In the genomic region with DNA sequence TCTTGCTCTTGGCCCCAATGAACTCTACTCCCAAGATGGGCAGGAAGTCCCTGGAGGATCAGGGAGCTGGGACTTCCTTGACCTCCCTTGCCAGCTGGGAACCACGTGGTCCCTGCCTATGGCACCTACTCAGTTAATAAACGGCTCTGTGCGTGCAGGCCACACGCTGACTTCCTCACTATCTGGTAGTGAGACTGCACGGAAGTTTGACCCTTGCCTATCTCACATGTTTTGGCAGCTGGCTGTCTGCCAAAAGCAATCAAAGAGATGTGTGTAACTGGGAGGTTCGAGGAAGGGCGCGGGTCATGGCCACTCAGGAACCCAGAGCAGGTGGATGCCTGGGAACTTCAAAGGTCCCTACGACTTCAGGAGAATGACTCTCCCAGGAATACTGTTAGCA, we compare ENCODE assay signal across 1 cellular context.
A peak's percentile ranks its signal among the peaks of the same experiment; 100 is the strongest.
TF ChIP-seq lines count a peak whose summit lies in the region.

No MANE protein-coding gene starts in this region.

TF ChIP-seq in HepG2, 621 proteins besides CTCF, POLR2A, EP300 and RAD21 (continued from another document and continues in another):
- TF ChIP-seq, protein P1, sequence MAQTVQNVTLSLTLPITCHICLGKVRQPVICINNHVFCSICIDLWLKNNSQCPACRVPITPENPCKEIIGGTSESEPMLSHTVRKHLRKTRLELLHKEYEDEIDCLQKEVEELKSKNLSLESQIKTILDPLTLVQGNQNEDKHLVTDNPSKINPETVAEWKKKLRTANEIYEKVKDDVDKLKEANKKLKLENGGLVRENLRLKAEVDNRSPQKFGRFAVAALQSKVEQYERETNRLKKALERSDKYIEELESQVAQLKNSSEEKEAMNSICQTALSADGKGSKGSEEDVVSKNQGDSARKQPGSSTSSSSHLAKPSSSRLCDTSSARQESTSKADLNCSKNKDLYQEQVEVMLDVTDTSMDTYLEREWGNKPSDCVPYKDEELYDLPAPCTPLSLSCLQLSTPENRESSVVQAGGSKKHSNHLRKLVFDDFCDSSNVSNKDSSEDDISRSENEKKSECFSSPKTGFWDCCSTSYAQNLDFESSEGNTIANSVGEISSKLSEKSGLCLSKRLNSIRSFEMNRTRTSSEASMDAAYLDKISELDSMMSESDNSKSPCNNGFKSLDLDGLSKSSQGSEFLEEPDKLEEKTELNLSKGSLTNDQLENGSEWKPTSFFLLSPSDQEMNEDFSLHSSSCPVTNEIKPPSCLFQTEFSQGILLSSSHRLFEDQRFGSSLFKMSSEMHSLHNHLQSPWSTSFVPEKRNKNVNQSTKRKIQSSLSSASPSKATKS (CRISPR knock-in tag; IDR thresholded peaks at IDR 0.05), result no peak
- TF ChIP-seq CAMTA2 (CRISPR knock-in tag; IDR thresholded peaks at IDR 0.05; ENCODE audit: borderline replicate concordance), result no peak
- TF ChIP-seq ATRX (CRISPR knock-in tag; IDR thresholded peaks at IDR 0.05; ENCODE audit: borderline replicate concordance), result no peak
- no peak for TF ChIP-seq ZNF546 (CRISPR knock-in tag; conservative IDR thresholded peaks at IDR 0.05)
- no peak for TF ChIP-seq ONECUT2 (CRISPR knock-in tag; IDR thresholded peaks at IDR 0.05)
- peak; percentile 76 for TF ChIP-seq PHF21A (CRISPR knock-in tag; IDR thresholded peaks at IDR 0.05)
- TF ChIP-seq, protein P2, sequence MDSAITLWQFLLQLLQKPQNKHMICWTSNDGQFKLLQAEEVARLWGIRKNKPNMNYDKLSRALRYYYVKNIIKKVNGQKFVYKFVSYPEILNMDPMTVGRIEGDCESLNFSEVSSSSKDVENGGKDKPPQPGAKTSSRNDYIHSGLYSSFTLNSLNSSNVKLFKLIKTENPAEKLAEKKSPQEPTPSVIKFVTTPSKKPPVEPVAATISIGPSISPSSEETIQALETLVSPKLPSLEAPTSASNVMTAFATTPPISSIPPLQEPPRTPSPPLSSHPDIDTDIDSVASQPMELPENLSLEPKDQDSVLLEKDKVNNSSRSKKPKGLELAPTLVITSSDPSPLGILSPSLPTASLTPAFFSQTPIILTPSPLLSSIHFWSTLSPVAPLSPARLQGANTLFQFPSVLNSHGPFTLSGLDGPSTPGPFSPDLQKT (CRISPR knock-in tag; IDR thresholded peaks at IDR 0.05; ENCODE audit: borderline replicate concordance), result no peak
- TF ChIP-seq, protein P3, sequence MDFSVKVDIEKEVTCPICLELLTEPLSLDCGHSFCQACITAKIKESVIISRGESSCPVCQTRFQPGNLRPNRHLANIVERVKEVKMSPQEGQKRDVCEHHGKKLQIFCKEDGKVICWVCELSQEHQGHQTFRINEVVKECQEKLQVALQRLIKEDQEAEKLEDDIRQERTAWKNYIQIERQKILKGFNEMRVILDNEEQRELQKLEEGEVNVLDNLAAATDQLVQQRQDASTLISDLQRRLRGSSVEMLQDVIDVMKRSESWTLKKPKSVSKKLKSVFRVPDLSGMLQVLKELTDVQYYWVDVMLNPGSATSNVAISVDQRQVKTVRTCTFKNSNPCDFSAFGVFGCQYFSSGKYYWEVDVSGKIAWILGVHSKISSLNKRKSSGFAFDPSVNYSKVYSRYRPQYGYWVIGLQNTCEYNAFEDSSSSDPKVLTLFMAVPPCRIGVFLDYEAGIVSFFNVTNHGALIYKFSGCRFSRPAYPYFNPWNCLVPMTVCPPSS (IDR thresholded peaks at IDR 0.05), result no peak
- no peak for TF ChIP-seq ZNF564 (CRISPR knock-in tag; IDR thresholded peaks at IDR 0.05)
- TF ChIP-seq ZNF660 (CRISPR knock-in tag; IDR thresholded peaks at IDR 0.05; ENCODE audit: borderline replicate concordance, low read depth), result no peak
- no peak for TF ChIP-seq STAT5B (CRISPR knock-in tag; IDR thresholded peaks at IDR 0.05)
- TF ChIP-seq HNRNPH1 (optimal IDR thresholded peaks at IDR 0.05; ENCODE audit: low read depth, low read length), result no peak
- no peak for TF ChIP-seq ZKSCAN1 (IDR thresholded peaks at IDR 0.05; ENCODE audit: low read length)
- TF ChIP-seq, protein P4, sequence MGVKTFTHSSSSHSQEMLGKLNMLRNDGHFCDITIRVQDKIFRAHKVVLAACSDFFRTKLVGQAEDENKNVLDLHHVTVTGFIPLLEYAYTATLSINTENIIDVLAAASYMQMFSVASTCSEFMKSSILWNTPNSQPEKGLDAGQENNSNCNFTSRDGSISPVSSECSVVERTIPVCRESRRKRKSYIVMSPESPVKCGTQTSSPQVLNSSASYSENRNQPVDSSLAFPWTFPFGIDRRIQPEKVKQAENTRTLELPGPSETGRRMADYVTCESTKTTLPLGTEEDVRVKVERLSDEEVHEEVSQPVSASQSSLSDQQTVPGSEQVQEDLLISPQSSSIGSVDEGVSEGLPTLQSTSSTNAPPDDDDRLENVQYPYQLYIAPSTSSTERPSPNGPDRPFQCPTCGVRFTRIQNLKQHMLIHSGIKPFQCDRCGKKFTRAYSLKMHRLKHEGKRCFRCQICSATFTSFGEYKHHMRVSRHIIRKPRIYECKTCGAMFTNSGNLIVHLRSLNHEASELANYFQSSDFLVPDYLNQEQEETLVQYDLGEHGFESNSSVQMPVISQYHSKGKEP (CRISPR knock-in tag; IDR thresholded peaks at IDR 0.05), result no peak
- TF ChIP-seq NPAS2 (CRISPR knock-in tag; IDR thresholded peaks at IDR 0.05; ENCODE audit: borderline replicate concordance), result no peak
- no peak; the same call in 1 of the 2 replicates for TF ChIP-seq REL (CRISPR knock-in tag; conservative IDR thresholded peaks at IDR 0.05)
- peak; percentile 89 for TF ChIP-seq RXRA (CRISPR knock-in tag; IDR thresholded peaks at IDR 0.05)
- no peak for TF ChIP-seq XBP1 (CRISPR knock-in tag; IDR thresholded peaks at IDR 0.05)
- TF ChIP-seq PRMT3 (CRISPR knock-in tag; IDR thresholded peaks at IDR 0.05; ENCODE audit: borderline replicate concordance, low read depth), result no peak
- TF ChIP-seq ELF4 (CRISPR knock-in tag; IDR thresholded peaks at IDR 0.05; ENCODE audit: borderline replicate concordance), result no peak
- 0 out of 2 replicates have a peak, but pooled peaks have one; percentile 48 for TF ChIP-seq ZNF136 (CRISPR knock-in tag; IDR thresholded peaks at IDR 0.05; ENCODE audit: low read depth)
- no peak for TF ChIP-seq ZNF337 (CRISPR knock-in tag; IDR thresholded peaks at IDR 0.05; ENCODE audit: borderline replicate concordance, low read depth)
- TF ChIP-seq MYNN (CRISPR knock-in tag; IDR thresholded peaks at IDR 0.05; ENCODE audit: low read depth), result no peak
- no peak for TF ChIP-seq RAD51 (IDR thresholded peaks at IDR 0.05; ENCODE audit: borderline replicate concordance)
- TF ChIP-seq NFIB (CRISPR knock-in tag; IDR thresholded peaks at IDR 0.05; ENCODE audit: borderline replicate concordance), result peak; percentile 97
- no peak for TF ChIP-seq ZNF329 (CRISPR knock-in tag; IDR thresholded peaks at IDR 0.05; ENCODE audit: low read depth)
- TF ChIP-seq, protein P5, sequence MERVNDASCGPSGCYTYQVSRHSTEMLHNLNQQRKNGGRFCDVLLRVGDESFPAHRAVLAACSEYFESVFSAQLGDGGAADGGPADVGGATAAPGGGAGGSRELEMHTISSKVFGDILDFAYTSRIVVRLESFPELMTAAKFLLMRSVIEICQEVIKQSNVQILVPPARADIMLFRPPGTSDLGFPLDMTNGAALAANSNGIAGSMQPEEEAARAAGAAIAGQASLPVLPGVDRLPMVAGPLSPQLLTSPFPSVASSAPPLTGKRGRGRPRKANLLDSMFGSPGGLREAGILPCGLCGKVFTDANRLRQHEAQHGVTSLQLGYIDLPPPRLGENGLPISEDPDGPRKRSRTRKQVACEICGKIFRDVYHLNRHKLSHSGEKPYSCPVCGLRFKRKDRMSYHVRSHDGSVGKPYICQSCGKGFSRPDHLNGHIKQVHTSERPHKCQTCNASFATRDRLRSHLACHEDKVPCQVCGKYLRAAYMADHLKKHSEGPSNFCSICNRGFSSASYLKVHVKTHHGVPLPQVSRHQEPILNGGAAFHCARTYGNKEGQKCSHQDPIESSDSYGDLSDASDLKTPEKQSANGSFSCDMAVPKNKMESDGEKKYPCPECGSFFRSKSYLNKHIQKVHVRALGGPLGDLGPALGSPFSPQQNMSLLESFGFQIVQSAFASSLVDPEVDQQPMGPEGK (CRISPR knock-in tag; IDR thresholded peaks at IDR 0.05), result peak; percentile 24; the same call in 1 of the 2 replicates
- TF ChIP-seq, protein P6, sequence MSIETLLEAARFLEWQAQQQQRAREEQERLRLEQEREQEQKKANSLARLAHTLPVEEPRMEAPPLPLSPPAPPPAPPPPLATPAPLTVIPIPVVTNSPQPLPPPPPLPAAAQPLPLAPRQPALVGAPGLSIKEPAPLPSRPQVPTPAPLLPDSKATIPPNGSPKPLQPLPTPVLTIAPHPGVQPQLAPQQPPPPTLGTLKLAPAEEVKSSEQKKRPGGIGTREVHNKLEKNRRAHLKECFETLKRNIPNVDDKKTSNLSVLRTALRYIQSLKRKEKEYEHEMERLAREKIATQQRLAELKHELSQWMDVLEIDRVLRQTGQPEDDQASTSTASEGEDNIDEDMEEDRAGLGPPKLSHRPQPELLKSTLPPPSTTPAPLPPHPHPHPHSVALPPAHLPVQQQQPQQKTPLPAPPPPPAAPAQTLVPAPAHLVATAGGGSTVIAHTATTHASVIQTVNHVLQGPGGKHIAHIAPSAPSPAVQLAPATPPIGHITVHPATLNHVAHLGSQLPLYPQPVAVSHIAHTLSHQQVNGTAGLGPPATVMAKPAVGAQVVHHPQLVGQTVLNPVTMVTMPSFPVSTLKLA (IDR thresholded peaks at IDR 0.05), result peak; percentile 49
- TF ChIP-seq, protein P7, sequence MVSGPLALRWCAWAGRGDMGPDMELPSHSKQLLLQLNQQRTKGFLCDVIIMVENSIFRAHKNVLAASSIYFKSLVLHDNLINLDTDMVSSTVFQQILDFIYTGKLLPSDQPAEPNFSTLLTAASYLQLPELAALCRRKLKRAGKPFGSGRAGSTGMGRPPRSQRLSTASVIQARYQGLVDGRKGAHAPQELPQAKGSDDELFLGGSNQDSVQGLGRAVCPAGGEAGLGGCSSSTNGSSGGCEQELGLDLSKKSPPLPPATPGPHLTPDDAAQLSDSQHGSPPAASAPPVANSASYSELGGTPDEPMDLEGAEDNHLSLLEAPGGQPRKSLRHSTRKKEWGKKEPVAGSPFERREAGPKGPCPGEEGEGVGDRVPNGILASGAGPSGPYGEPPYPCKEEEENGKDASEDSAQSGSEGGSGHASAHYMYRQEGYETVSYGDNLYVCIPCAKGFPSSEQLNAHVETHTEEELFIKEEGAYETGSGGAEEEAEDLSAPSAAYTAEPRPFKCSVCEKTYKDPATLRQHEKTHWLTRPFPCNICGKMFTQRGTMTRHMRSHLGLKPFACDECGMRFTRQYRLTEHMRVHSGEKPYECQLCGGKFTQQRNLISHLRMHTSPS (CRISPR knock-in tag; IDR thresholded peaks at IDR 0.05; ENCODE audit: low read depth), result peak; percentile 68
- TF ChIP-seq MAZ (IDR thresholded peaks at IDR 0.05; ENCODE audit: borderline replicate concordance, low read depth, low read length), result no peak
- TF ChIP-seq MAZ (CRISPR knock-in tag; IDR thresholded peaks at IDR 0.05; ENCODE audit: low read depth), result no peak
- no peak for TF ChIP-seq CBX2 (IDR thresholded peaks at IDR 0.05; ENCODE audit: low read depth, low read length)
- no peak for TF ChIP-seq CBX2 (CRISPR knock-in tag; IDR thresholded peaks at IDR 0.05; ENCODE audit: low read depth)
- no peak for TF ChIP-seq HCFC1 (IDR thresholded peaks at IDR 0.05; ENCODE audit: low read depth, low read length)
- TF ChIP-seq ZNF33A (CRISPR knock-in tag; IDR thresholded peaks at IDR 0.05; ENCODE audit: borderline replicate concordance), result no peak
- no peak for TF ChIP-seq YY1 (IDR thresholded peaks at IDR 0.05; ENCODE audit: insufficient read depth, insufficient replicate concordance, low read depth, low read length)
- no peak for TF ChIP-seq REXO4 (CRISPR knock-in tag; IDR thresholded peaks at IDR 0.05; ENCODE audit: borderline replicate concordance)
- peak; percentile 70 for TF ChIP-seq TARDBP (CRISPR knock-in tag; IDR thresholded peaks at IDR 0.05)
- peak; percentile 81 for TF ChIP-seq ERF (CRISPR knock-in tag; IDR thresholded peaks at IDR 0.05)
- no peak for TF ChIP-seq ZNF326 (CRISPR knock-in tag; IDR thresholded peaks at IDR 0.05; ENCODE audit: borderline replicate concordance)
- no peak; the same call in 1 of the 2 replicates for TF ChIP-seq ZNF607 (CRISPR knock-in tag; IDR thresholded peaks at IDR 0.05; ENCODE audit: borderline replicate concordance)
- TF ChIP-seq, protein P8, sequence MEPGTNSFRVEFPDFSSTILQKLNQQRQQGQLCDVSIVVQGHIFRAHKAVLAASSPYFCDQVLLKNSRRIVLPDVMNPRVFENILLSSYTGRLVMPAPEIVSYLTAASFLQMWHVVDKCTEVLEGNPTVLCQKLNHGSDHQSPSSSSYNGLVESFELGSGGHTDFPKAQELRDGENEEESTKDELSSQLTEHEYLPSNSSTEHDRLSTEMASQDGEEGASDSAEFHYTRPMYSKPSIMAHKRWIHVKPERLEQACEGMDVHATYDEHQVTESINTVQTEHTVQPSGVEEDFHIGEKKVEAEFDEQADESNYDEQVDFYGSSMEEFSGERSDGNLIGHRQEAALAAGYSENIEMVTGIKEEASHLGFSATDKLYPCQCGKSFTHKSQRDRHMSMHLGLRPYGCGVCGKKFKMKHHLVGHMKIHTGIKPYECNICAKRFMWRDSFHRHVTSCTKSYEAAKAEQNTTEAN (CRISPR knock-in tag; conservative IDR thresholded peaks at IDR 0.05), result peak; percentile 83; the same call in 1 of the 2 replicates
- TF ChIP-seq ZNF776 (CRISPR knock-in tag; IDR thresholded peaks at IDR 0.05), result no peak
- no peak for TF ChIP-seq ZNF260 (CRISPR knock-in tag; IDR thresholded peaks at IDR 0.05; ENCODE audit: borderline replicate concordance, low read depth)
- peak; percentile 73; the same call in 1 of the 2 replicates for TF ChIP-seq SOX5 (CRISPR knock-in tag; IDR thresholded peaks at IDR 0.05; ENCODE audit: borderline replicate concordance)
- no peak for TF ChIP-seq TAF15 (IDR thresholded peaks at IDR 0.05; ENCODE audit: low read depth, low read length, poor library complexity, severe bottlenecking)
- no peak for TF ChIP-seq KLF9 (CRISPR knock-in tag; IDR thresholded peaks at IDR 0.05; ENCODE audit: low read depth)
- TF ChIP-seq, protein P9, sequence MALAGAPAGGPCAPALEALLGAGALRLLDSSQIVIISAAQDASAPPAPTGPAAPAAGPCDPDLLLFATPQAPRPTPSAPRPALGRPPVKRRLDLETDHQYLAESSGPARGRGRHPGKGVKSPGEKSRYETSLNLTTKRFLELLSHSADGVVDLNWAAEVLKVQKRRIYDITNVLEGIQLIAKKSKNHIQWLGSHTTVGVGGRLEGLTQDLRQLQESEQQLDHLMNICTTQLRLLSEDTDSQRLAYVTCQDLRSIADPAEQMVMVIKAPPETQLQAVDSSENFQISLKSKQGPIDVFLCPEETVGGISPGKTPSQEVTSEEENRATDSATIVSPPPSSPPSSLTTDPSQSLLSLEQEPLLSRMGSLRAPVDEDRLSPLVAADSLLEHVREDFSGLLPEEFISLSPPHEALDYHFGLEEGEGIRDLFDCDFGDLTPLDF (CRISPR knock-in tag; IDR thresholded peaks at IDR 0.05), result no peak
- TF ChIP-seq ZNF367 (CRISPR knock-in tag; IDR thresholded peaks at IDR 0.05; ENCODE audit: borderline replicate concordance), result no peak
- no peak for TF ChIP-seq ZNF343 (CRISPR knock-in tag; IDR thresholded peaks at IDR 0.05)
- no peak for TF ChIP-seq RFXAP (CRISPR knock-in tag; IDR thresholded peaks at IDR 0.05; ENCODE audit: borderline replicate concordance)
- TF ChIP-seq ZNF264 (CRISPR knock-in tag; IDR thresholded peaks at IDR 0.05), result no peak
- TF ChIP-seq RELA (CRISPR knock-in tag; IDR thresholded peaks at IDR 0.05), result no peak
- TF ChIP-seq CEBPB (IDR thresholded peaks at IDR 0.05; ENCODE audit: borderline replicate concordance, low read depth, low read length), result no peak
- TF ChIP-seq ZNF251 (CRISPR knock-in tag; IDR thresholded peaks at IDR 0.05), result no peak
- TF ChIP-seq ATF7-NPFF (CRISPR knock-in tag; IDR thresholded peaks at IDR 0.05; ENCODE audit: low read depth), result no peak
